Comparison of ENCODE assay signal across 1 cellular context in genomic region chr4:127880764-127881564, GRCh38.
TF ChIP-seq lines count a peak whose summit lies in the region.

PLK4 (plus strand) TSS chr4:127880893; CDS start chr4:127881135, 242 bp downstream.

TF ChIP-seq in WTC11, 78 proteins besides CTCF, POLR2A, EP300 and RAD21 (continued from another document):
- no peak for TF ChIP-seq E2F1 (CRISPR knock-in tag; IDR thresholded peaks at IDR 0.05)
- TF ChIP-seq ATF2 (CRISPR knock-in tag; IDR thresholded peaks at IDR 0.05; ENCODE audit: borderline replicate concordance, low read depth): no peak
- TF ChIP-seq USF1 (CRISPR knock-in tag; IDR thresholded peaks at IDR 0.05): peak; percentile 53; the same call in 1 of the 2 replicates
- TF ChIP-seq ELF4 (CRISPR knock-in tag; IDR thresholded peaks at IDR 0.05; ENCODE audit: low read depth): no peak
- 0 out of 2 replicates have a peak, but pooled peaks have one; percentile 77 for TF ChIP-seq TEAD4 (CRISPR knock-in tag; IDR thresholded peaks at IDR 0.05)
- no peak for TF ChIP-seq RORB (CRISPR knock-in tag; IDR thresholded peaks at IDR 0.05)
- no peak for TF ChIP-seq OVOL2 (CRISPR knock-in tag; IDR thresholded peaks at IDR 0.05; ENCODE audit: borderline replicate concordance)
- TF ChIP-seq IRF1 (CRISPR knock-in tag; IDR thresholded peaks at IDR 0.05): no peak
- 0 out of 2 replicates have a peak, but pooled peaks have one; percentile 23 for TF ChIP-seq PRDM15 (CRISPR knock-in tag; IDR thresholded peaks at IDR 0.05)
- TF ChIP-seq MYBL2 (CRISPR knock-in tag; IDR thresholded peaks at IDR 0.05): peak; percentile 99
- TF ChIP-seq ARID4B (CRISPR knock-in tag; IDR thresholded peaks at IDR 0.05; ENCODE audit: borderline replicate concordance): 0 out of 2 replicates have a peak, but pooled peaks have one; percentile 54
- TF ChIP-seq JUN (CRISPR knock-in tag; IDR thresholded peaks at IDR 0.05): no peak
- TF ChIP-seq FOXP4 (CRISPR knock-in tag; IDR thresholded peaks at IDR 0.05): peak; percentile 80
- no peak for TF ChIP-seq ZNF281 (CRISPR knock-in tag; IDR thresholded peaks at IDR 0.05)
- no peak for TF ChIP-seq FOXJ3 (CRISPR knock-in tag; IDR thresholded peaks at IDR 0.05; ENCODE audit: borderline replicate concordance)
- TF ChIP-seq JAZF1 (CRISPR knock-in tag; IDR thresholded peaks at IDR 0.05): no peak
- TF ChIP-seq ERG (CRISPR knock-in tag; IDR thresholded peaks at IDR 0.05): no peak
- no peak; the same call in none of the 2 replicates for TF ChIP-seq FOXK1 (CRISPR knock-in tag; IDR thresholded peaks at IDR 0.05)
- no peak for TF ChIP-seq GRHL2 (CRISPR knock-in tag; IDR thresholded peaks at IDR 0.05; ENCODE audit: insufficient replicate concordance, severe bottlenecking)
- no peak for TF ChIP-seq SOX15 (CRISPR knock-in tag; IDR thresholded peaks at IDR 0.05)
- 0 out of 2 replicates have a peak, but pooled peaks have one; percentile 14 for TF ChIP-seq ZNF416 (CRISPR knock-in tag; IDR thresholded peaks at IDR 0.05)
- TF ChIP-seq CDX4 (CRISPR knock-in tag; IDR thresholded peaks at IDR 0.05; ENCODE audit: borderline replicate concordance): no peak
- peak; percentile 98 for TF ChIP-seq ZNF121 (CRISPR knock-in tag; IDR thresholded peaks at IDR 0.05)
TF ChIP-seq in WTC11: peak in this region for 34.
